14 cellular contexts compared by ENCODE assay signal in genomic region chr2:120486946-120487345, GRCh38.
A peak's percentile ranks its signal among the peaks of the same experiment; 100 is the strongest.
DNase-seq lines count a peak whose midpoint lies in the region; ATAC-seq and TF ChIP-seq lines count a peak whose summit lies in the region.
"Had no signal": no experiment of that assay in that cellular context is flagged by ENCODE, and none has a peak within 500 bp of the region (broad histone marks: within the 10 kb centered on the region; RNA-seq: fewer than 3 reads in every experiment).

No MANE protein-coding gene starts in this region.

- DNase-seq in A673 (ENCODE audit: low spot score) (peak; percentile 24), HEK293T (ENCODE audit: extremely low spot score) (peak; percentile 17), astrocyte of the spinal cord (ENCODE audit: low read depth, low spot score) (peak; percentile 19), islet precursor cell (peak; percentile 85)
- no peak for DNase-seq in stimulated activated CD4-positive, alpha-beta T cell treated with anti-CD3 and anti-CD28 coated beads, Interleukin-4, amount 100 ng/mL, for 24 hours
- DNase-seq: activated CD8-positive, alpha-beta T cell treated with anti-CD3 and anti-CD28 coated beads, Interleukin-2, amount 10 ng/mL, durations not matched to agents 7 days and 5 days; DMS79; effector CD8-positive, alpha-beta T cell; NCI-H1048; SJCRH30 had no signal

- H3K27ac ChIP-seq in A673 (ENCODE audit: low read depth, low read length, poor library complexity, severe bottlenecking): no peak overlapping the region
- H3K27ac ChIP-seq: parathyroid adenoma, SJCRH30 had no signal

- POLR2A ChIA-PET in A673 (lab: Charles Lee; ENCODE audit: low non-redundant PET): no interaction called here
- POLR2A ChIA-PET in HEK293T (lab: Yijun Ruan, JAX): no interaction called here

- TF ChIP-seq CTCF in A673 (conservative IDR thresholded peaks at IDR 0.05; ENCODE audit: low read depth, low read length) (no peak), astrocyte of the spinal cord (IDR thresholded peaks at IDR 0.05; ENCODE audit: low read depth, low read length) (no peak)

- H3K36me3 ChIP-seq in A673 (ENCODE audit: insufficient read depth, low read length, poor library complexity, severe bottlenecking): no peaks in the 10 kb centered on the region
- H3K36me3 ChIP-seq: SJCRH30 had no signal

- no peak overlapping the region for H3K4me3 ChIP-seq in A673 (ENCODE audit: low read depth, low read length, poor library complexity, severe bottlenecking)
- no peak overlapping the region for H3K4me3 ChIP-seq in astrocyte of the spinal cord (ENCODE audit: low read depth, low read length)
- H3K4me3 ChIP-seq: SJCRH30 had no signal

- ATAC-seq in HG03135 (IDR thresholded peaks at IDR 0.05; ENCODE audit: unreplicated experiment) (no peak), HG03565 (IDR thresholded peaks at IDR 0.05; ENCODE audit: unreplicated experiment) (no peak), GM21390 (IDR thresholded peaks at IDR 0.05; ENCODE audit: unreplicated experiment) (no peak)
- ATAC-seq: activated CD8-positive, alpha-beta T cell treated with anti-CD3 and anti-CD28 coated beads, Interleukin-2, amount 10 ng/mL, durations not matched to agents 7 days and 5 days had no signal

- in situ Hi-C loops in astrocyte of the spinal cord (cut with HindIII; ENCODE audit: low sequenced_read_pairs): no loop called here

- H3K27me3 ChIP-seq in A673 (replicated peaks; ENCODE audit: insufficient read depth, low read depth, low read length, poor library complexity): no peaks in the 10 kb centered on the region
- H3K27me3 ChIP-seq: SJCRH30 had no signal

- no TSS peak for BruUV-seq in A673 (replicated peaks; lab: Mats Ljungman, UMichigan)

- no peaks in the 10 kb centered on the region for H3K4me1 ChIP-seq in A673 (ENCODE audit: insufficient read depth, low read length, poor library complexity, severe bottlenecking)
- H3K4me1 ChIP-seq: parathyroid adenoma, SJCRH30 had no signal

- intact Hi-C loops in A673 (cut with micrococcal nuclease; ENCODE audit: unreplicated experiment): no loop called here

- CTCF ChIA-PET in A673 (lab: Charles Lee) (no interaction called here), HEK293T (lab: Yijun Ruan, JAX) (no interaction called here)

- H3K9me3 ChIP-seq in A673 (ENCODE audit: low read depth, low read length, poor library complexity, severe bottlenecking): no peaks in the 10 kb centered on the region
- H3K9me3 ChIP-seq: SJCRH30 had no signal

TF ChIP-seq in HEK293T, 16 proteins besides CTCF, POLR2A, EP300 and RAD21:
- TF ChIP-seq FOXA1 (IDR thresholded peaks at IDR 0.05) (no peak), TARDBP (IDR thresholded peaks at IDR 0.05) (no peak), ZNF384 (IDR thresholded peaks at IDR 0.05) (no peak), ELF4 (IDR thresholded peaks at IDR 0.05) (no peak), NFRKB (IDR thresholded peaks at IDR 0.05) (no peak), BHLHE40 (IDR thresholded peaks at IDR 0.05; ENCODE audit: borderline replicate concordance) (no peak), ARNT (IDR thresholded peaks at IDR 0.05) (no peak), FOXM1 (IDR thresholded peaks at IDR 0.05; ENCODE audit: borderline replicate concordance) (no peak), HDGF (IDR thresholded peaks at IDR 0.05; ENCODE audit: borderline replicate concordance) (no peak), SUZ12 (IDR thresholded peaks at IDR 0.05) (no peak), PKNOX1 (IDR thresholded peaks at IDR 0.05) (no peak), LEF1 (IDR thresholded peaks at IDR 0.05; ENCODE audit: borderline replicate concordance) (no peak)
